8 cellular contexts compared by ENCODE assay signal in genomic region chr12:69238589-69239285, GRCh38. TPM values are rescaled to one million over a fixed set of nuclear protein-coding genes. Genes with fewer than 3 reads are reported as not detected.
DNase-seq lines count a peak whose midpoint lies in the region.

No MANE protein-coding gene starts in this region.

- DNase-seq in activated T-cell treated with anti-CD3 and anti-CD28 coated beads, Interleukin-2, amount 50 U/mL, for 24 hours: no peak
- no peak for DNase-seq in activated T-cell treated with anti-CD3 and anti-CD28 coated beads, Interleukin-2, amount 50 U/mL, for 1 hour
- no peak for DNase-seq in activated CD8-positive, alpha-beta memory T cell treated with anti-CD3 and anti-CD28 coated beads, Interleukin-2, amount 50 U/mL, for 4 hours
- DNase-seq in RPMI8226 (no peak), NCI-H2081 treated with DMSO at 0.1 percent for 48 hours (lab: John Stamatoyannopoulos, UW) (no peak)

- H3K9me3 Mint-ChIP-seq in activated T-cell treated with anti-CD3 and anti-CD28 coated beads, Interleukin-2, amount 50 U/mL, for 24 hours: no peaks in the 10 kb centered on the region
- H3K9me3 Mint-ChIP-seq in IgD-negative memory B cell: no peaks in the 10 kb centered on the region

- peak overlapping the region; percentile 92 for H3K27ac Mint-ChIP-seq in activated T-cell treated with anti-CD3 and anti-CD28 coated beads, Interleukin-2, amount 50 U/mL, for 24 hours
- H3K27ac Mint-ChIP-seq in IgD-negative memory B cell: peak overlapping the region; percentile 89 to 97 (median 96)

- H3K27me3 Mint-ChIP-seq in activated T-cell treated with anti-CD3 and anti-CD28 coated beads, Interleukin-2, amount 50 U/mL, for 24 hours: no peaks in the 10 kb centered on the region
- no peaks in the 10 kb centered on the region for H3K27me3 Mint-ChIP-seq in IgD-negative memory B cell

- no peaks in the 10 kb centered on the region for H3K27me3 ChIP-seq in neuron (ENCODE audit: insufficient read depth, low read length)

- peaks cover 48% of the 10 kb centered on the region for H3K4me1 Mint-ChIP-seq in activated T-cell treated with anti-CD3 and anti-CD28 coated beads, Interleukin-2, amount 50 U/mL, for 24 hours (ENCODE audit: low read depth)
- H3K4me1 Mint-ChIP-seq in IgD-negative memory B cell: peaks cover 26 to 47% (median 40%) of the 10 kb centered on the region in 3 donors

- peaks cover 11% of the 10 kb centered on the region for H3K36me3 ChIP-seq in neuron (ENCODE audit: insufficient read depth, low read length)

- peaks cover 20% of the 10 kb centered on the region for H3K4me1 ChIP-seq in neuron (ENCODE audit: insufficient read depth, low read length)

- H3K9me3 ChIP-seq in neuron (ENCODE audit: low read length): no peaks in the 10 kb centered on the region

- H3K27ac ChIP-seq in cingulate gyrus (ENCODE audit: low read depth, low read length): peak overlapping the region; percentile 89

- peaks cover 36% of the 10 kb centered on the region for H3K36me3 Mint-ChIP-seq in activated T-cell treated with anti-CD3 and anti-CD28 coated beads, Interleukin-2, amount 50 U/mL, for 24 hours (ENCODE audit: low read depth)
- no peaks in the 10 kb centered on the region for H3K36me3 Mint-ChIP-seq in IgD-negative memory B cell

- H2AFZ ChIP-seq in neuron (ENCODE audit: low read depth, low read length): peak overlapping the region; percentile 97

- peak overlapping the region; percentile 85 for H3K4me3 Mint-ChIP-seq in activated T-cell treated with anti-CD3 and anti-CD28 coated beads, Interleukin-2, amount 50 U/mL, for 24 hours
- peak overlapping the region; percentile 88 to 100 (median 96) for H3K4me3 Mint-ChIP-seq in IgD-negative memory B cell

- H3K4me3 ChIP-seq in neuron (ENCODE audit: low read length): peak overlapping the region; percentile 100

RNA-seq across cellular contexts. Expression of gene CPSF6, which starts 0.6 kb away (rescaled TPM):
- polyA plus RNA-seq in IgD-negative memory B cell: 59.0 TPM
